33 cellular contexts compared by ENCODE assay signal in genomic region chr9:72401396-72401795, GRCh38. TPM values are rescaled to one million over a fixed set of nuclear protein-coding genes. Genes with fewer than 3 reads are reported as not detected.
DNase-seq lines count a peak whose midpoint lies in the region; ATAC-seq, FAIRE-seq and TF ChIP-seq lines count a peak whose summit lies in the region.
"Had no signal": no experiment of that assay in that cellular context is flagged by ENCODE, and none has a peak within 500 bp of the region (broad histone marks: within the 10 kb centered on the region; RNA-seq: fewer than 3 reads in every experiment).

No MANE protein-coding gene starts in this region.

- H3K4me1 ChIP-seq in prostate gland (replicated peaks): peaks cover under 1% of the 10 kb centered on the region

- H3K27me3 ChIP-seq in prostate gland (replicated peaks; ENCODE audit: insufficient read depth): no peaks in the 10 kb centered on the region
- H3K27me3 ChIP-seq: BLaER1 treated with 17β-estradiol and CSF1 and Interleukin-3, amounts not matched to agents 10 nM and 100 nM; SJSA1 had no signal

- H3K36me3 ChIP-seq in prostate gland: no peaks in the 10 kb centered on the region
- H3K36me3 ChIP-seq: BLaER1 treated with 17β-estradiol and CSF1 and Interleukin-3, amounts not matched to agents 10 nM and 100 nM; SJSA1 had no signal

- DNase-seq in Ammon's horn (ENCODE audit: low spot score) (peak; percentile 38), RCC 7860 (ENCODE audit: low spot score) (no peak), epidermal melanocyte (ENCODE audit: insufficient read length, low spot score) (peak; percentile 41), midbrain (lab: John Stamatoyannopoulos, UW) (peak; percentile 45), NCI-H226 (no peak), prostate gland (ENCODE audit: low spot score) (no peak)
- DNase-seq: 8988T; ACHN; CD4-positive, alpha-beta T cell; COR-L47; DMS53; GDM1; Kasumi-1; MV-4-11; NCI-H1105; NCI-H1436 treated with DMSO at 0.1 percent for 48 hours; NCI-H187 treated with DMSO at 0.1 percent for 48 hours; NCI-H2171 treated with DMSO at 0.1 percent for 48 hours; NCI-H524; NCI-H82; NK-92 treated with Interleukin-12 subunit alpha and Interleukin-12 subunit beta, amount 100 ng/mL, for 24 hours; PC-9; Right ventricle myocardium superior; RPMI8226; SW 1271 had no signal

- no peak overlapping the region for H3K4me3 ChIP-seq in prostate gland
- H3K4me3 ChIP-seq: BLaER1 treated with 17β-estradiol and CSF1 and Interleukin-3, amounts not matched to agents 10 nM and 100 nM; GM12878; K562; PC-9; SJSA1 had no signal

- no peak for TF ChIP-seq POLR2A in prostate gland (IDR thresholded peaks at IDR 0.05)

- no peak overlapping the region for H3K27ac ChIP-seq in prostate gland
- H3K27ac ChIP-seq: BLaER1 treated with 17β-estradiol and CSF1 and Interleukin-3, amounts not matched to agents 10 nM and 100 nM; PC-9; SJSA1 had no signal

- no peaks in the 10 kb centered on the region for H3K9me3 ChIP-seq in prostate gland
- H3K9me3 ChIP-seq: BLaER1 treated with 17β-estradiol and CSF1 and Interleukin-3, amounts not matched to agents 10 nM and 100 nM; SJSA1 had no signal

- no peak for ATAC-seq in HG03139 (IDR thresholded peaks at IDR 0.05; ENCODE audit: unreplicated experiment)
- ATAC-seq in GM18519 (IDR thresholded peaks at IDR 0.05; ENCODE audit: low FRiP score, unreplicated experiment): no peak
- ATAC-seq: GM12878, HCT116, HepG2, K562 had no signal

- 38% methylated on average over 1 of the region's 1 CpG for WGBS in prostate gland

- intact Hi-C loops in prostate gland (cut with DNase I): no loop called here

- no peak for TF ChIP-seq CTCF in prostate gland (IDR thresholded peaks at IDR 0.05)

- peak; percentile 40 for FAIRE-seq in RCC 7860 (lab: Jason Lieb, UNC)
- FAIRE-seq: GM12878, HepG2, K562 had no signal

RNA-seq across cellular contexts. Expression of gene ZFAND5, which starts 36.4 kb away (rescaled TPM):
- 100 to 1,000 TPM; 143 to 288 TPM for total RNA-seq in prostate gland

Comparison
In these comparisons a context has a peak if more than half of its experiments do, and no peak if none do; other contexts are left out.
1. DNase-seq: peak in Ammon's horn (single experiment), epidermal melanocyte (single experiment) and midbrain (single experiment); none in RCC 7860 (single experiment), NCI-H226 (single experiment) and prostate gland (single experiment).